Comparison of ENCODE assay signal across 25 cellular contexts in the genomic region with DNA sequence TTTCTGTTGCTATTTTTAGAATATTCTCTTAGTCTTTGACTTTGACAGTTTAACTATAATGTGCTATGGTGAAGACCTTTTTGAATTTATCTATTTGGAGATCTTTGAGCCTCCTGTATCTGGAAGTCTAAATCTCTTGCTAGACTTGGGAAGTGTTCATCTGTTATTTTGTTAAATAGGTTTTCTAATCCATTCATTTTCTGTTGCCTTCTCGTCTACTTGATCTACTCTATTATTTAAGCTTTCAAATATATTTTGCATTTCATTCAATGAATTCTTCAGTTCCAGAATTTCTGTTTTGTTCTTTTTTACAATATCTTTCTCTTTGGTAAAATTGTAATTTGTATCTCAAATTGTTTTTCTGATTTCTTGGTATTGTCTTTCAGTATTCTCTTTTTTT. TPM values are rescaled to one million over a fixed set of nuclear protein-coding genes. Genes with fewer than 3 reads are reported as not detected.
"Had no signal": no experiment of that assay in that cellular context is flagged by ENCODE, and none has a peak within 500 bp of the region (broad histone marks: within the 10 kb centered on the region; RNA-seq: fewer than 3 reads in every experiment).

No MANE protein-coding gene starts in this region.

- H3K4me3 ChIP-seq: left lung, lower lobe of right lung, pancreas, prostate gland, stomach, testis, thyroid gland, transverse colon, upper lobe of left lung, vagina had no signal

- H3K4me1 ChIP-seq: left lung, lower lobe of right lung, pancreas, prostate gland, stomach, testis, thyroid gland, transverse colon, upper lobe of left lung, vagina had no signal

- H3K9me3 ChIP-seq: pancreas, prostate gland, testis, thyroid gland had no signal

- H3K36me3 ChIP-seq: left lung, lower lobe of right lung, pancreas, prostate gland, stomach, thyroid gland, transverse colon, upper lobe of left lung, vagina had no signal

- DNase-seq: hippocampal formation; left colon; left lung; lower lobe of right lung; mammary epithelial cell; mesenchymal stem cell; naive thymus-derived CD8-positive, alpha-beta T cell; nucleus accumbens; pancreas; posterior cingulate gyrus; retina; right cardiac atrium; stimulated activated CD4-positive, alpha-beta T cell treated with anti-CD3 and anti-CD28 coated beads, Interleukin-12 subunit alpha, Interleukin-12 subunit beta, amount 100 ng/mL, for 4 hours; stimulated activated CD4-positive, alpha-beta T cell treated with anti-CD3 and anti-CD28 coated beads, Interleukin-15, amount 100 ng/mL, for 24 hours; stimulated activated CD4-positive, alpha-beta T cell treated with anti-CD3 and anti-CD28 coated beads, Interleukin-2, amount 100 ng/mL, for 24 hours; stimulated activated CD4-positive, alpha-beta T cell treated with anti-CD3 and anti-CD28 coated beads, Interleukin-4, amount 100 ng/mL, for 1 hour; stimulated activated naive B cell treated with anti-CD40 and anti-IgM and Interleukin-4, amounts not matched to agents 10 μg/mL and 1 μg/mL and 100 μg/mL, for 72 hours; stimulated activated naive CD8-positive, alpha-beta T cell treated with anti-CD3 and anti-CD28 coated beads, Interleukin-15, Interleukin-2, amounts not matched to agents 100 U/mL and 50 U/mL, for 24 hours; stomach; testis; thyroid gland; transverse colon; upper lobe of left lung had no signal

- H3K27me3 ChIP-seq: left lung, pancreas, stomach, testis, thyroid gland, transverse colon, upper lobe of left lung, vagina had no signal

- H3K27ac ChIP-seq: left lung, lower lobe of right lung, pancreas, prostate gland, stomach, testis, thyroid gland, transverse colon, upper lobe of left lung, vagina had no signal

RNA-seq across cellular contexts. Expression of a gene that starts 47.8 kb away (rescaled TPM):
- total RNA-seq: vagina had no signal
